Comparison of ENCODE assay signal across 8 cellular contexts in genomic region chr6:150600302-150601017, GRCh38. TPM values are rescaled to one million over a fixed set of nuclear protein-coding genes. Genes with fewer than 3 reads are reported as not detected.
DNase-seq lines count a peak whose midpoint lies in the region; ATAC-seq and FAIRE-seq lines count a peak whose summit lies in the region.

No MANE protein-coding gene starts in this region.

- FAIRE-seq in GM18507 (lab: Jason Lieb, UNC): peak; percentile 83

- peak; percentile 74 for ATAC-seq in HG02981 (IDR thresholded peaks at IDR 0.05; ENCODE audit: unreplicated experiment)

- peak; percentile 61 for DNase-seq in A172 (ENCODE audit: low spot score)
- peak; percentile 61 for DNase-seq in GM18507 (ENCODE audit: extremely low spot score, insufficient read length, low read depth)
- peak; percentile 76 for DNase-seq in NCI-H2171 (lab: John Stamatoyannopoulos, UW)
- peak; percentile 73 to 81 for DNase-seq in activated CD4-positive, alpha-beta T cell treated with anti-CD3 and anti-CD28 coated beads, Interleukin-2, amount 50 U/mL, for 48 hours
- peak; percentile 85 for DNase-seq in ecto neural progenitor cell (ENCODE audit: low spot score)
- DNase-seq in lung microvascular endothelial cell (ENCODE audit: low read depth in 2 of 2): peak; percentile 54 to 91
- DNase-seq in stimulated activated CD8-positive, alpha-beta memory T cell treated with anti-CD3 and anti-CD28 coated beads, Interleukin-12 subunit alpha, Interleukin-12 subunit beta, amount 100 ng/mL, for 1 hour (ENCODE audit: low read depth): peak; percentile 11

RNA-seq across cellular contexts. Expression of gene PLEKHG1, which starts 0.8 kb away (rescaled TPM):
- total RNA-seq in A172 (2014; rRNA removed; shearing (Covaris generic)): 0.21 and 0.48 TPM in 2 replicates
- total RNA-seq in lung microvascular endothelial cell: 13.5 and 17.2 TPM in 2 replicates

Comparison
In these comparisons a context has a peak if more than half of its experiments do, and no peak if none do; other contexts are left out.
1. Peak in every context shown above with its lines: DNase-seq and ATAC-seq.
2. DNase-seq: peak in every context shown above with its lines; median percentile 85 in ecto neural progenitor cell; 77 in activated CD4-positive, alpha-beta T cell treated with anti-CD3 and anti-CD28 coated beads, Interleukin-2, amount 50 U/mL, for 48 hours; 76 in NCI-H2171; 72 in lung microvascular endothelial cell; 61 in A172; 61 in GM18507; 11 in stimulated activated CD8-positive, alpha-beta memory T cell treated with anti-CD3 and anti-CD28 coated beads, Interleukin-12 subunit alpha, Interleukin-12 subunit beta, amount 100 ng/mL, for 1 hour.